In the genomic region with DNA sequence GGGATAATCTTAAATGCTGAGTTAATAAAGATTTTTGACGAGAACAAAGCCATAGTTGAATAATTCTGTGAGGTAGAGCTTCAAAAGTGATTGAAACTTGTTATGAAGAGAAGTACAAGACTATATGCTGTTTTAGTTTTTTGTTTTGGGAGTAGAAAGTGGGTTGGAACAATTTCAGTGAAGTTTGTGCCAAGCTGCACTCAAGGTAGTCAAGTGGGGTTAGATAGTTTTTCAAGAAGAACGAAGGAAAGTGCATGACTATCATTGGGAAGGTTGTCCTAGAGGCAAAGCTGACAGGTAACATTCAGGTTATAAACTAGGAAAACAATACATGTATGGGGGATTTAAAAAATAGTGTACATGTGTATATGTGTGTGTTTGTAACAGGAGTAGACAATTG, we compare ENCODE assay signal across 23 cellular contexts.
"Had no signal": no experiment of that assay in that cellular context is flagged by ENCODE, and none has a peak within 500 bp of the region (broad histone marks: within the 10 kb centered on the region; RNA-seq: fewer than 3 reads in every experiment).

No MANE protein-coding gene starts in this region.

- H3K27ac Mint-ChIP-seq: activated naive CD8-positive, alpha-beta T cell treated with anti-CD3 and anti-CD28 coated beads for 36 hours; activated T-cell treated with anti-CD3 and anti-CD28 coated beads, Interleukin-2, amount 50 U/mL, for 24 hours; activated T-helper 2 cell treated with anti-CD3 and anti-CD28 coated beads, Interferon-gamma antibody, Interleukin-2, Interleukin-4, amounts not matched to agents 10 μg/mL and 5 μg/mL and 100 μg/mL, durations not matched to agents 14 hours and 24 hours and 36 hours had no signal

- DNase-seq: activated CD4-positive, CD25-positive, alpha-beta regulatory T cell treated with anti-CD3 and anti-CD28 coated beads, Interleukin-2, amount 50 U/mL, for 72 hours; activated naive CD4-positive, alpha-beta T cell; activated naive CD8-positive, alpha-beta T cell treated with anti-CD3 and anti-CD28 coated beads for 36 hours; activated T-cell treated with anti-CD3 and anti-CD28 coated beads, Interleukin-2, amount 50 U/mL, for 24 hours; central memory CD4-positive, alpha-beta T cell; dermis blood vessel endothelial cell; effector CD8-positive, alpha-beta T cell; erythroblast; foreskin fibroblast; left colon; mesendoderm; naive B cell; occipital lobe; right lobe of liver; stimulated activated CD4-positive, alpha-beta T cell treated with anti-CD3 and anti-CD28 coated beads, Interleukin-1b, Interleukin-23, amount 100 ng/mL, for 48 hours; testis; upper lobe of left lung; WERI-Rb-1 had no signal

- H3K36me3 Mint-ChIP-seq: naive B cell had no signal

- ATAC-seq: left colon, right lobe of liver had no signal

- H3K4me3 Mint-ChIP-seq: activated naive CD8-positive, alpha-beta T cell treated with anti-CD3 and anti-CD28 coated beads for 36 hours; activated T-cell treated with anti-CD3 and anti-CD28 coated beads, Interleukin-2, amount 50 U/mL, for 24 hours; naive B cell; neural crest cell had no signal

- H3K27me3 Mint-ChIP-seq: activated naive CD8-positive, alpha-beta T cell treated with anti-CD3 and anti-CD28 coated beads for 36 hours; activated T-cell treated with anti-CD3 and anti-CD28 coated beads, Interleukin-2, amount 50 U/mL, for 24 hours; naive B cell had no signal

- FAIRE-seq: astrocyte, keratinocyte, TTC549 had no signal

- H3K9me3 Mint-ChIP-seq: activated naive CD8-positive, alpha-beta T cell treated with anti-CD3 and anti-CD28 coated beads for 36 hours; activated T-cell treated with anti-CD3 and anti-CD28 coated beads, Interleukin-2, amount 50 U/mL, for 24 hours; activated T-helper 2 cell treated with anti-CD3 and anti-CD28 coated beads, Interferon-gamma antibody, Interleukin-2, Interleukin-4, amounts not matched to agents 10 μg/mL and 5 μg/mL and 100 μg/mL, durations not matched to agents 14 hours and 24 hours and 36 hours; naive B cell; neural crest cell had no signal
